ENCODE assay signal across 40 cellular contexts in genomic region chr2:149594411-149594810, GRCh38.
"Had no signal": no experiment of that assay in that cellular context is flagged by ENCODE, and none has a peak within 500 bp of the region (broad histone marks: within the 10 kb centered on the region; RNA-seq: fewer than 3 reads in every experiment).

No MANE protein-coding gene starts in this region.

- H3K9ac ChIP-seq: KMS-11, SK-N-SH had no signal

- ATAC-seq: activated CD8-positive, alpha-beta memory T cell treated with anti-CD3 and anti-CD28 coated beads, Interleukin-2, amount 10 ng/mL, durations not matched to agents 7 days and 5 days; activated T-helper 17 cell treated with anti-CD3 and anti-CD28 coated beads, Interleukin-2, amount 50 U/mL, for 72 hours; T-cell; T-helper 17 cell had no signal

- H3K27ac Mint-ChIP-seq: activated B cell treated with CpG ODN at 0.5 μM for 24 hours; activated CD4-positive, alpha-beta memory T cell treated with anti-CD3 and anti-CD28 coated beads, Interleukin-2, amount 10 ng/mL, durations not matched to agents 7 days and 5 days; activated CD8-positive, alpha-beta memory T cell treated with anti-CD3 and anti-CD28 coated beads, Interleukin-2, amount 10 ng/mL, durations not matched to agents 7 days and 5 days; activated naive CD8-positive, alpha-beta T cell treated with anti-CD3 and anti-CD28 coated beads for 36 hours; activated T-helper 17 cell treated with anti-CD3 and anti-CD28 coated beads, Interleukin-2, amount 50 U/mL, for 72 hours; T-cell; T-helper 17 cell had no signal

- H3K9me3 Mint-ChIP-seq: activated B cell treated with CpG ODN at 0.5 μM for 24 hours; activated CD4-positive, alpha-beta memory T cell treated with anti-CD3 and anti-CD28 coated beads, Interleukin-2, amount 10 ng/mL, durations not matched to agents 7 days and 5 days; activated naive CD8-positive, alpha-beta T cell treated with anti-CD3 and anti-CD28 coated beads for 36 hours; activated T-helper 17 cell treated with anti-CD3 and anti-CD28 coated beads, Interleukin-2, amount 50 U/mL, for 72 hours; central memory CD8-positive, alpha-beta T cell; T-cell had no signal

- H3K4me3 ChIP-seq: cardiac muscle cell, Peyer's patch, SJSA1 had no signal

- H3K4me2 ChIP-seq: KMS-11, SK-N-SH had no signal

- H3K27me3 ChIP-seq: brain microvascular endothelial cell, cardiac muscle cell, Peyer's patch, SJSA1 had no signal

- H3K9me2 ChIP-seq: SK-N-SH had no signal

- DNase-seq: activated B cell treated with CpG ODN at 0.5 μM for 24 hours; activated CD4-positive, alpha-beta memory T cell treated with anti-CD3 and anti-CD28 coated beads, Interleukin-2, amount 10 ng/mL, durations not matched to agents 7 days and 5 days; activated CD4-positive, alpha-beta T cell treated with anti-CD3 and anti-CD28 coated beads for 4 hours; activated CD4-positive, alpha-beta T cell treated with anti-CD3 and anti-CD28 coated beads, Interleukin-2, amount 50 U/mL, for 1 hour; activated CD4-positive, CD25-positive, alpha-beta regulatory T cell treated with anti-CD3 and anti-CD28 coated beads, Interleukin-2, amount 50 U/mL, for 72 hours; activated CD8-positive, alpha-beta memory T cell treated with anti-CD3 and anti-CD28 coated beads for 24 hours; activated CD8-positive, alpha-beta memory T cell treated with anti-CD3 and anti-CD28 coated beads, Interleukin-2, amount 10 ng/mL, durations not matched to agents 7 days and 5 days; activated CD8-positive, alpha-beta memory T cell treated with anti-CD3 and anti-CD28 coated beads, Interleukin-2, amount 50 U/mL, for 48 hours; activated effector memory CD4-positive, alpha-beta T cell treated with anti-CD3 and anti-CD28 coated beads, Interleukin-2, amount 50 U/mL, for 16 hours; activated naive CD4-positive, alpha-beta T cell; activated naive CD4-positive, alpha-beta T cell treated with anti-CD3 and anti-CD28 coated beads, Interleukin-2, amount 50 U/mL, for 16 hours; activated naive CD8-positive, alpha-beta T cell treated with anti-CD3 and anti-CD28 coated beads for 36 hours; activated T-cell treated with anti-CD3 and anti-CD28 coated beads, Interleukin-2, amount 50 U/mL, for 48 hours; amniotic stem cell; aorta; brain microvascular endothelial cell; MM.1S; MV-4-11; NCI-H1092; NCI-H1436 treated with DMSO at 0.1 percent for 48 hours; NCI-H1694 treated with DMSO at 0.1 percent for 48 hours; NCI-H2029 treated with DMSO at 0.1 percent for 48 hours; NCI-H2107; NCI-H2171; NCI-H510A; NCI-H526 treated with DMSO at 0.1 percent for 48 hours; NCI-H774; Peyer's patch; RPMI8226; SHP77 treated with DMSO at 0.1 percent for 48 hours; SK-N-SH; T-cell; T-helper 17 cell; T-helper 9 cell had no signal

- H3K27ac ChIP-seq: brain microvascular endothelial cell, cardiac muscle cell, KMS-11, Peyer's patch, SJSA1, VCaP had no signal

- H3K36me3 ChIP-seq: brain microvascular endothelial cell, cardiac muscle cell, Peyer's patch, SJSA1 had no signal

- H3K36me3 Mint-ChIP-seq: activated naive CD8-positive, alpha-beta T cell treated with anti-CD3 and anti-CD28 coated beads for 36 hours; T-cell had no signal

- H3K4me3 Mint-ChIP-seq: activated B cell treated with CpG ODN at 0.5 μM for 24 hours; activated CD4-positive, alpha-beta memory T cell treated with anti-CD3 and anti-CD28 coated beads, Interleukin-2, amount 10 ng/mL, durations not matched to agents 7 days and 5 days; activated CD8-positive, alpha-beta memory T cell treated with anti-CD3 and anti-CD28 coated beads, Interleukin-2, amount 10 ng/mL, durations not matched to agents 7 days and 5 days; activated naive CD8-positive, alpha-beta T cell treated with anti-CD3 and anti-CD28 coated beads for 36 hours; activated T-helper 17 cell treated with anti-CD3 and anti-CD28 coated beads, Interleukin-2, amount 50 U/mL, for 72 hours; central memory CD8-positive, alpha-beta T cell; T-cell; T-helper 17 cell had no signal

- H3K9me3 ChIP-seq: Peyer's patch, SJSA1, SK-N-SH had no signal
